27 cellular contexts compared by ENCODE assay signal in the genomic region with DNA sequence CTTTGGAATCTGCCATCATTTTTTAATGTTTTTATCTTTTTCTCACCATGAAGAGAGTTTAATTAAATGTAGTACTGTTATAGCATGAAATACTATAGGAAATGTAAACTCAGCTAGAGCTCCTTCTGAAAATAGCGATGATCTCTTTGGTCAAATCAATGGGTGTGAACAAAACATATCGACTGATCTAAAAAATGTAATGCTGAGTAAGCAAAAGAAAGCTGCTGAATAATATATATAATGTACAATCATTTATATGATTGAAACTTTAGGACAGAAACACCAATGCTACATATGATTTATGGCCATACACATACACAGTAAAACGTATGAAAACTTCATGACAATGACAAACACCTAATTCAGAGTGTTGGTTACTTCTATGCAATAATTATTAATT.
"Had no signal": no experiment of that assay in that cellular context is flagged by ENCODE, and none has a peak within 500 bp of the region (broad histone marks: within the 10 kb centered on the region; RNA-seq: fewer than 3 reads in every experiment).

No MANE protein-coding gene starts in this region.

- H3K4me3 ChIP-seq: colonic mucosa, coronary artery, dorsolateral prefrontal cortex, esophagus muscularis mucosa, esophagus squamous epithelium, gastrocnemius medialis, gastroesophageal sphincter, heart left ventricle, heart right ventricle had no signal

- H3K27ac ChIP-seq: colonic mucosa, coronary artery, dorsolateral prefrontal cortex, epithelial cell of prostate, esophagus muscularis mucosa, esophagus squamous epithelium, foreskin keratinocyte, gastrocnemius medialis, gastroesophageal sphincter, heart left ventricle, heart right ventricle had no signal

- H3K27me3 ChIP-seq: colonic mucosa, esophagus muscularis mucosa, esophagus squamous epithelium, foreskin keratinocyte, gastrocnemius medialis, heart left ventricle had no signal

- ATAC-seq: effector memory CD8-positive, alpha-beta T cell; esophagus mucosa; foreskin keratinocyte; gastrocnemius medialis; gastroesophageal sphincter; heart left ventricle; heart right ventricle had no signal

- H3K9me3 ChIP-seq: colonic mucosa, esophagus muscularis mucosa, esophagus squamous epithelium, gastrocnemius medialis, gastroesophageal sphincter, heart left ventricle, heart right ventricle had no signal

- DNase-seq: colonic mucosa; cortex of kidney; dermis blood vessel endothelial cell; dorsolateral prefrontal cortex; effector CD4-positive, alpha-beta T cell; effector CD8-positive, alpha-beta T cell; effector memory CD4-positive, alpha-beta T cell; effector memory CD8-positive, alpha-beta T cell; endodermal cell; erythroblast; esophagus squamous epithelium; foreskin fibroblast; foreskin keratinocyte; foreskin melanocyte; gastrocnemius medialis; glutamatergic neuron; head of caudate nucleus; heart left ventricle; heart right ventricle had no signal

- FAIRE-seq: endometrium, endothelial cell of umbilical vein, frontal cortex had no signal

- H3K4me1 ChIP-seq: colonic mucosa, esophagus muscularis mucosa, esophagus squamous epithelium, foreskin keratinocyte, gastrocnemius medialis, gastroesophageal sphincter, heart left ventricle, heart right ventricle had no signal

- H3K36me3 ChIP-seq: colonic mucosa, esophagus muscularis mucosa, esophagus squamous epithelium, gastrocnemius medialis, gastroesophageal sphincter, heart left ventricle, heart right ventricle had no signal
